ENCODE assay signal across 8 cellular contexts in genomic region chr10:97736902-97737769, GRCh38. TPM values are rescaled to one million over a fixed set of nuclear protein-coding genes. Genes with fewer than 3 reads are reported as not detected.
DNase-seq lines count a peak whose midpoint lies in the region; ATAC-seq, FAIRE-seq and TF ChIP-seq lines count a peak whose summit lies in the region.

A gene with protein sequence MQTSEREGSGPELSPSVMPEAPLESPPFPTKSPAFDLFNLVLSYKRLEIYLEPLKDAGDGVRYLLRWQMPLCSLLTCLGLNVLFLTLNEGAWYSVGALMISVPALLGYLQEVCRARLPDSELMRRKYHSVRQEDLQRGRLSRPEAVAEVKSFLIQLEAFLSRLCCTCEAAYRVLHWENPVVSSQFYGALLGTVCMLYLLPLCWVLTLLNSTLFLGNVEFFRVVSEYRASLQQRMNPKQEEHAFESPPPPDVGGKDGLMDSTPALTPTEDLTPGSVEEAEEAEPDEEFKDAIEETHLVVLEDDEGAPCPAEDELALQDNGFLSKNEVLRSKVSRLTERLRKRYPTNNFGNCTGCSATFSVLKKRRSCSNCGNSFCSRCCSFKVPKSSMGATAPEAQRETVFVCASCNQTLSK (plus strand): TSS chr10:97737128. CDS start chr10:97738478, 1,350 bp downstream.

- H3K36me3 ChIP-seq in HepG2 (replicated peaks in 1 of 2; ENCODE audit: control insufficient read depth in 1 of 2, insufficient read depth in 2 of 2, low read length in 2 of 2), result peaks cover 3 to 16% of the 10 kb centered on the region in 2 experiments; a peak in 4 of 5 replicates

- TF ChIP-seq RAD21 in HepG2 (CRISPR knock-in tag; IDR thresholded peaks at IDR 0.05), result peak; percentile 20; the same call in 1 of the 2 replicates

- peak within 1 kb of the TSS; percentile 46 for H2AFZ ChIP-seq in HepG2 (ENCODE audit: low read length)

- H3K27me3 ChIP-seq in HepG2 (ENCODE audit: control insufficient read depth in 1 of 2, insufficient read depth in 2 of 2, low read length in 2 of 2), result peaks cover 0 to 10% of the 10 kb centered on the region in 2 experiments; a peak in 2 of 5 replicates

- peaks cover 27% of the 10 kb centered on the region for H3K4me1 ChIP-seq in HepG2 (ENCODE audit: insufficient read depth, low read length)

- TF ChIP-seq EP300 in HepG2 (IDR thresholded peaks at IDR 0.05; ENCODE audit: low read depth in 2 of 2, low read length in 2 of 2) (no peak; a peak in 1 of 4 replicates), HepG2 (CRISPR knock-in tag; IDR thresholded peaks at IDR 0.05; ENCODE audit: borderline replicate concordance) (peak; percentile 71)

- H3K9me3 ChIP-seq in HepG2 (ENCODE audit: low read length), result no peaks in the 10 kb centered on the region

- no peak for TF ChIP-seq CTCF in CD14-positive monocyte (IDR thresholded peaks at IDR 0.05)
- peak; percentile 19; the same call in 1 of the 2 replicates for TF ChIP-seq CTCF in HepG2 (CRISPR knock-in tag; IDR thresholded peaks at IDR 0.05)

- peak; percentile 89 to 93 for TF ChIP-seq POLR2A in HepG2 (IDR thresholded peaks at IDR 0.05; ENCODE audit: insufficient read depth in 1 of 2, low read depth in 2 of 2, low read length in 2 of 2)

- in situ Hi-C loops in HepG2 (cut with HindIII; ENCODE audit: extremely low pct_ligation_motif_present, low pct_unique_long_range_greater_than_20kb), result loop anchor here (5.0 kb wide), 1 partner anchor 35 kb away; no protein-coding TSS in a partner anchor

- peak within 1 kb of the TSS; percentile 88 for H3K27ac ChIP-seq in HepG2 (ENCODE audit: extremely low read length, insufficient read depth, low read length)

- H3K9me3 Mint-ChIP-seq in CD14-positive monocyte, result no peaks in the 10 kb centered on the region

- peak within 1 kb of the TSS; percentile 96 for H3K9ac ChIP-seq in HepG2 (ENCODE audit: insufficient read depth, low read depth, low read length)

- WGBS in HepG2 (ENCODE audit: low lambda C conversion rate), result 1% methylated on average over 12 of the region's 72 CpGs

- H3K79me2 ChIP-seq in HepG2 (ENCODE audit: insufficient read depth, low read length), result peaks cover 35% of the 10 kb centered on the region

- POLR2A ChIA-PET in HepG2 (lab: Yijun Ruan, JAX), result interaction anchor here (0.8 to 1.8 kb wide), 17 partner anchors 8 to 103 kb away, joined by 3 to 39 read pairs (median 5); partner anchors contain the start of genes AVPI1, MORN4 and PI4K2A

- CTCF ChIA-PET in HepG2 (lab: Yijun Ruan, JAX; ENCODE audit: low intra/inter-chr PET ratio, low total read pairs), result no interaction called here

- H3K27ac Mint-ChIP-seq in CD14-positive monocyte, result peak within 1 kb of the TSS; percentile 88 to 97 (median 94)

- peak within 1 kb of the TSS; percentile 78 for H3K4me2 ChIP-seq in HepG2 (ENCODE audit: low read depth, low read length)

- DNase-seq in CD14-positive monocyte (ENCODE audit: low spot score) (peak; percentile 93), NCI-H748 treated with DMSO at 0.1 percent for 48 hours (lab: John Stamatoyannopoulos, UW) (peak; percentile 53), dermis blood vessel endothelial cell (peak; percentile 98), HepG2 (ENCODE audit: low spot score) (peak; percentile 87)
- peak; percentile 98 for DNase-seq in activated CD4-positive, alpha-beta T cell treated with anti-CD3 and anti-CD28 coated beads, Interleukin-2, amount 50 U/mL, for 48 hours
- peak; percentile 97 for DNase-seq in stimulated activated CD4-positive, alpha-beta T cell treated with anti-CD3 and anti-CD28 coated beads, Interleukin-2, amount 100 ng/mL, for 48 hours

- peak within 1 kb of the TSS; percentile 85 to 98 for H3K4me3 Mint-ChIP-seq in CD14-positive monocyte

- peak; percentile 66 for FAIRE-seq in HepG2 (lab: Jason Lieb, UNC)

- H3K4me1 Mint-ChIP-seq in CD14-positive monocyte, result peaks cover 29% of the 10 kb centered on the region

- H3K36me3 Mint-ChIP-seq in CD14-positive monocyte, result peaks cover 32 to 33% of the 10 kb centered on the region in 2 donors

- peaks cover 0 to 3% (median 0%) of the 10 kb centered on the region in 3 donors for H3K27me3 Mint-ChIP-seq in CD14-positive monocyte (ENCODE audit: low read depth in 3 of 3)

- BruUV-seq in HepG2 (replicated peaks; lab: Mats Ljungman, UMichigan), result TSS peak; percentile 56

- intact Hi-C loops in CD14-positive monocyte (cut with micrococcal nuclease), result loop anchor here (5.0 to 10.0 kb wide), 2 partner anchors 50 to 162 kb away; partner anchors contain the start of genes AVPI1 (in 2 of the 2) and ANKRD2 (in 1 of the 2)
- intact Hi-C loops in HepG2 (cut with micrococcal nuclease; ENCODE audit: unreplicated experiment), result no loop called here

- H4K20me1 ChIP-seq in HepG2 (ENCODE audit: insufficient read depth, low read length), result no peaks in the 10 kb centered on the region

- H3K4me3 ChIP-seq in HepG2 (replicated peaks in 1 of 3; ENCODE audit: insufficient read depth in 1 of 3, low read depth in 2 of 3, low read length in 3 of 3), result peak within 1 kb of the TSS; percentile 82 to 95 (median 91)

- peak; percentile 79 for ATAC-seq in GM19372 (IDR thresholded peaks at IDR 0.05; ENCODE audit: low read depth, unreplicated experiment)
- peak; percentile 87 for ATAC-seq in HG03521 (IDR thresholded peaks at IDR 0.05; ENCODE audit: unreplicated experiment)
- peak; percentile 83 for ATAC-seq in HepG2

TF ChIP-seq in HepG2, 621 proteins besides CTCF, POLR2A, EP300 and RAD21 (continues in another document):
- TF ChIP-seq ZNF264 (CRISPR knock-in tag; IDR thresholded peaks at IDR 0.05) (peak; percentile 78; the same call in 1 of the 2 replicates), BRF2 (CRISPR knock-in tag; IDR thresholded peaks at IDR 0.05) (peak; percentile 100), SRSF9 (IDR thresholded peaks at IDR 0.05; ENCODE audit: borderline replicate concordance, insufficient read depth, low read depth, low read length, poor library complexity, severe bottlenecking) (no peak), ZNF383 (CRISPR knock-in tag; IDR thresholded peaks at IDR 0.05; ENCODE audit: borderline replicate concordance) (no peak), TARDBP (CRISPR knock-in tag; IDR thresholded peaks at IDR 0.05) (peak; percentile 82)
- TF ChIP-seq, protein P1, sequence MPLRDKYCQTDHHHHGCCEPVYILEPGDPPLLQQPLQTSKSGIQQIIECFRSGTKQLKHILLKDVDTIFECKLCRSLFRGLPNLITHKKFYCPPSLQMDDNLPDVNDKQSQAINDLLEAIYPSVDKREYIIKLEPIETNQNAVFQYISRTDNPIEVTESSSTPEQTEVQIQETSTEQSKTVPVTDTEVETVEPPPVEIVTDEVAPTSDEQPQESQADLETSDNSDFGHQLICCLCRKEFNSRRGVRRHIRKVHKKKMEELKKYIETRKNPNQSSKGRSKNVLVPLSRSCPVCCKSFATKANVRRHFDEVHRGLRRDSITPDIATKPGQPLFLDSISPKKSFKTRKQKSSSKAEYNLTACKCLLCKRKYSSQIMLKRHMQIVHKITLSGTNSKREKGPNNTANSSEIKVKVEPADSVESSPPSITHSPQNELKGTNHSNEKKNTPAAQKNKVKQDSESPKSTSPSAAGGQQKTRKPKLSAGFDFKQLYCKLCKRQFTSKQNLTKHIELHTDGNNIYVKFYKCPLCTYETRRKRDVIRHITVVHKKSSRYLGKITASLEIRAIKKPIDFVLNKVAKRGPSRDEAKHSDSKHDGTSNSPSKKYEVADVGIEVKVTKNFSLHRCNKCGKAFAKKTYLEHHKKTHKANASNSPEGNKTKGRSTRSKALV (CRISPR knock-in tag; IDR thresholded peaks at IDR 0.05), result peak; percentile 93

RNA-seq across cellular contexts. Expression of the gene that starts here (rescaled TPM):
- polyA plus RNA-seq in CD14-positive monocyte (1 to 10 TPM; 6.2 to 9.7 TPM), HepG2 (2011; rRNA removed) (20.5 and 26.9 TPM in 2 replicates)
- total RNA-seq in dermis blood vessel endothelial cell (19.6 and 20.6 TPM in 2 replicates), HepG2 (2016; rRNA removed; fragmentation: Illumina TruSeq; extraction: Trizol) (6.1 and 19.7 TPM in 2 replicates)
- total RNA-seq in HepG2 (2016; cell fraction: cytosol; rRNA removed; fragmentation: Illumina TruSeq; extraction: Trizol; ENCODE audit: low read depth), result 2.8 and 3.8 TPM in 2 replicates
- total RNA-seq in HepG2 (2016; cell fraction: insoluble cytoplasmic fraction; rRNA removed; fragmentation: Illumina TruSeq; extraction: Trizol), result 5.8 and 20.5 TPM in 2 replicates
- total RNA-seq in HepG2 (2016; cell fraction: membrane; rRNA removed; fragmentation: Illumina TruSeq; extraction: Trizol), result 4.5 and 6.1 TPM in 2 replicates
- 36.5 and 37.6 TPM in 2 replicates for total RNA-seq in HepG2 (2016; cell fraction: nucleus; rRNA removed; fragmentation: Illumina TruSeq; extraction: Trizol)
- 11.3 and 12.9 TPM in 2 replicates for polyA plus RNA-seq in HepG2 (2011; cell fraction: cytosol; rRNA removed)
- 107 and 112 TPM in 2 replicates for polyA plus RNA-seq in HepG2 (2011; cell fraction: nucleus; rRNA removed)
- polyA plus RNA-seq in HepG2 (2012), result 13.0 and 18.5 TPM in 2 replicates
- polyA plus RNA-seq in HepG2 (2016; cell fraction: cytosol; fragmentation: Illumina TruSeq; extraction: Trizol; ENCODE audit: low read depth), result 0.68 and 0.92 TPM in 2 replicates
- polyA plus RNA-seq in HepG2 (2016; cell fraction: insoluble cytoplasmic fraction; fragmentation: Illumina TruSeq; extraction: Trizol; ENCODE audit: low read depth), result 4.2 and 4.9 TPM in 2 replicates
- polyA plus RNA-seq in HepG2 (2016; cell fraction: membrane; fragmentation: Illumina TruSeq; extraction: Trizol; ENCODE audit: low read depth), result 1.7 and 2.1 TPM in 2 replicates
- polyA plus RNA-seq in HepG2 (2016; cell fraction: nucleus; fragmentation: Illumina TruSeq; extraction: Trizol; ENCODE audit: insufficient read depth, low read depth), result 50.1 and 57.5 TPM in 2 replicates
- 26.7 and 43.3 TPM in 2 replicates for polyA minus RNA-seq in HepG2 (2011; rRNA and poly(A)+ RNA removed; ENCODE audit: low replicate concordance)
- polyA minus RNA-seq in HepG2 (2011; cell fraction: cytosol; rRNA and poly(A)+ RNA removed), result 6.0 and 6.5 TPM in 2 replicates
- polyA minus RNA-seq in HepG2 (2011; cell fraction: nucleus; rRNA and poly(A)+ RNA removed), result 45.2 and 45.3 TPM in 2 replicates

Comparison
In these comparisons a context has a peak if more than half of its experiments do, and no peak if none do; other contexts are left out.
1. Peak in every context shown above with its lines: DNase-seq, ATAC-seq, H3K4me3 ChIP-seq and H3K27ac ChIP-seq.